7 cellular contexts compared by ENCODE assay signal in the genomic region with DNA sequence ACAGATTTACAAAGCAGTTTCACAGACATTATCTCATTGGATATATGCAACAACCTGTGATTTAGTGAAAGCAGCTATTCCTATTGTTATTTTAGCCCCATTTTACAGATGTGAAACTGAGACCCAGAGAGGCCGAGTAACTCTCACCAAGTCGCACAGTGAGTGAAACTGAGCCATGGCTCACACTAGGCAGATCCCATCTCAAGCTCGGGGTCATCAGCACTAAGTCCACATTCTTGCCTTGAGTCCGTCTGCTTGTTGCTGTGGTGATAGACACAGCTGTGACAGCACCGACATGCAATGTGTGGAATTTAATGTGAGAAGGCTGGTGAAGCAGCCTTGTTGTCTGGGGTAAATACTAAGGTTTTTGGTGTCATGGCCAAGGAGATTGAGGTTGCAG. TPM values are rescaled to one million over a fixed set of nuclear protein-coding genes. Genes with fewer than 3 reads are reported as not detected.
DNase-seq lines count a peak whose midpoint lies in the region; ATAC-seq and TF ChIP-seq lines count a peak whose summit lies in the region.

No MANE protein-coding gene starts in this region.

- peak; percentile 48 for DNase-seq in NAMALWA (ENCODE audit: low spot score)
- DNase-seq in right cardiac atrium, result no peak
- no peak for DNase-seq in transverse colon
- DNase-seq in KG1 (lab: John Stamatoyannopoulos, UW), result no peak
- no peak for DNase-seq in GF-D8 (lab: John Stamatoyannopoulos, UW)
- no peak for DNase-seq in dermis blood vessel endothelial cell

- 52% methylated on average over 5 of the region's 5 CpGs for WGBS in right cardiac atrium
- WGBS in transverse colon (ENCODE audit: low coverage in 1 of 2), 2 donors, result 49 to 50% methylated on average over 1 to 5 of the region's 5 CpGs

- H3K4me1 ChIP-seq in right cardiac atrium (ENCODE audit: control insufficient read depth, insufficient read depth, low read length) (no peaks in the 10 kb centered on the region), transverse colon (peaks cover 0 to 20% (median 14%) of the 10 kb centered on the region in 4 donors)

- TF ChIP-seq POLR2A in transverse colon (IDR thresholded peaks at IDR 0.05), result no peak

- TF ChIP-seq CTCF in transverse colon (IDR thresholded peaks at IDR 0.05), result no peak

- no peak overlapping the region for H3K4me3 ChIP-seq in right cardiac atrium (ENCODE audit: low read length)
- no peak overlapping the region for H3K4me3 ChIP-seq in transverse colon

- ATAC-seq in GM19463 (IDR thresholded peaks at IDR 0.05; ENCODE audit: unreplicated experiment) (peak; percentile 66), right cardiac atrium (peak; percentile 39 to 63)

- no peak for TF ChIP-seq EP300 in transverse colon (IDR thresholded peaks at IDR 0.05; ENCODE audit: low read depth)

- intact Hi-C loops in right cardiac atrium (cut with DNase I) (no loop called here), transverse colon (cut with DNase I; ENCODE audit: low total_unique reads) (no loop called here)

- no peaks in the 10 kb centered on the region for H3K27me3 ChIP-seq in right cardiac atrium (ENCODE audit: control insufficient read depth, insufficient read depth)
- H3K27me3 ChIP-seq in transverse colon, result no peaks in the 10 kb centered on the region

- peaks cover 0 to 5% (median 2%) of the 10 kb centered on the region in 4 donors for H3K36me3 ChIP-seq in transverse colon

- in situ Hi-C loops in transverse colon (cut with MboI; ENCODE audit: low pct_ligation_motif_present in 1 of 4, low pct_unique_long_range_greater_than_20kb in 1 of 4, low sequenced_read_pairs in 3 of 4), result no loop called here

- no peaks in the 10 kb centered on the region for H3K9me3 ChIP-seq in right cardiac atrium (ENCODE audit: control insufficient read depth, low read length)
- no peaks in the 10 kb centered on the region for H3K9me3 ChIP-seq in transverse colon

- H3K27ac ChIP-seq in right cardiac atrium (ENCODE audit: low read length) (peak overlapping the region; percentile 80), transverse colon (peak overlapping the region; percentile 62 to 78 (median 72))

RNA-seq across cellular contexts. Expression of gene GMCL1, which starts 40.3 kb away (rescaled TPM):
- total RNA-seq in right cardiac atrium (1 to 10 TPM; 4.6 to 6.8 (median 6.4) TPM), transverse colon (10 to 100 TPM in 3 of 4 donors, 1 to 10 TPM in 1; 5.0 to 82.3 (median 20.9) TPM), dermis blood vessel endothelial cell (12.1 and 13.6 TPM in 2 replicates)
- 2.5 TPM for polyA plus RNA-seq in right cardiac atrium

RNA-seq across cellular contexts. Expression of gene ANXA4, which starts 47.2 kb away (rescaled TPM):
- total RNA-seq in right cardiac atrium (10 to 100 TPM; 27.1 to 43.7 (median 33.9) TPM), transverse colon (100 to 1,000 TPM in 2 of 4 donors, 10 to 100 TPM in 2; 33.3 to 125 (median 99.4) TPM), dermis blood vessel endothelial cell (37.3 and 44.0 TPM in 2 replicates)
- 15.4 TPM for polyA plus RNA-seq in right cardiac atrium
